In the genomic region with DNA sequence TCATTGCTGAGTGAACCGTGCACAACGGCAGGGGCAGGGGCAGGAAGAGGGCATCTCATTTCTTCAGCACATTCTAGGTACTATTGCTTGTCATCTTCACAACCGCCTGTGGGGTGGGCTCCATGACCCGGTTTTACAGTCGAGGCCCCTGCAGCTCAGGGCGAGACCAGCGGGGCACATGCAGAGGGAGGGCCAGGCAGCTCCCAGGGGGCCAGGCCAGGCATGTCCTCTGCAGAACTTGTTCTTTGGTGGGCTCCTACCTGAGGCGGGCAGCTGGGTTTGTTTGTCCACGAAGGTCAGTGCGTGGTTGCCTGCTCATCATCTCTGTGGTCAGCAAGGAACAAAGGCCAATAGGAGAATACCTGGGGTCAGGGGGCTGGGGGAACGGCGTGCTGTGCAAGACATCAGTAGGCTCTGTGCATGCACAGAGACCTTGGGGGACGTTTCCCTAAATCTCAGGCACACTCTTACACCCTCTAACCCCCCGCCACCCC, we compare ENCODE assay signal across 11 cellular contexts.
DNase-seq lines count a peak whose midpoint lies in the region; ATAC-seq and TF ChIP-seq lines count a peak whose summit lies in the region.
"Had no signal": no experiment of that assay in that cellular context is flagged by ENCODE, and none has a peak within 500 bp of the region (broad histone marks: within the 10 kb centered on the region; RNA-seq: fewer than 3 reads in every experiment).

No MANE protein-coding gene starts in this region.

- H2BK120ac ChIP-seq in H9 (ENCODE audit: low read depth, low read length, poor library complexity, severe bottlenecking): no peak overlapping the region

- no CpG with 5 or more reads among the region's 14 CpGs for WGBS in H9 (ENCODE audit: extremely low coverage, insufficient read length, low lambda C conversion rate)

- H2AK5ac ChIP-seq in H9 (ENCODE audit: insufficient read length, low read length): no peak overlapping the region

- H3K9me3 Mint-ChIP-seq in H9 (no peaks in the 10 kb centered on the region; a peak in 1 of 5 replicates), T-cell (peaks cover 0 to 4% (median 0%) of the 10 kb centered on the region in 3 donors), neural progenitor cell (peaks cover 5% of the 10 kb centered on the region)

- H3F3A ChIP-seq in neural progenitor cell (ENCODE audit: low read depth): peaks cover 4% of the 10 kb centered on the region

- peaks cover 98% of the 10 kb centered on the region for H3K27me3 Mint-ChIP-seq in H9 (ENCODE audit: low read depth)
- H3K27me3 Mint-ChIP-seq in T-cell: peaks cover 64 to 82% of the 10 kb centered on the region in 2 donors
- H3K27me3 Mint-ChIP-seq in neural progenitor cell (ENCODE audit: insufficient read depth, low read depth): peaks cover 62% of the 10 kb centered on the region

- intact Hi-C loops in ascending aorta (cut with DNase I): no loop called here

- CTCF ChIA-PET in T-cell (lab: Charles Lee): no interaction called here

- peaks cover 15% of the 10 kb centered on the region for H3K23me2 ChIP-seq in H9 (ENCODE audit: insufficient read length, low read depth, low read length, poor library complexity, severe bottlenecking)

- ATAC-seq in T-cell (replicated peaks in 1 of 4) (no peak), GM18498 (IDR thresholded peaks at IDR 0.05; ENCODE audit: unreplicated experiment) (no peak)

- H3K79me2 ChIP-seq in H9 (ENCODE audit: insufficient read depth, low read length): no peaks in the 10 kb centered on the region
- no peaks in the 10 kb centered on the region for H3K79me2 ChIP-seq in neural progenitor cell (ENCODE audit: low read depth)

- H3K4me2 ChIP-seq in H9 (ENCODE audit: insufficient read depth, insufficient read length, low read length) (peak overlapping the region; percentile 77), neural progenitor cell (peak overlapping the region; percentile 98)

- H4K91ac ChIP-seq in H9 (ENCODE audit: insufficient read length, low read depth, low read length): no peak overlapping the region

- H3K9me3 ChIP-seq in H9 (ENCODE audit: control insufficient read depth, low read depth, low read length) (no peaks in the 10 kb centered on the region), iPS-15b (ENCODE audit: control insufficient read depth, insufficient read depth, low read length) (no peaks in the 10 kb centered on the region), neural progenitor cell (ENCODE audit: low read depth) (no peaks in the 10 kb centered on the region), ascending aorta (no peaks in the 10 kb centered on the region)

- no peak overlapping the region for H3T11ph ChIP-seq in H9 (ENCODE audit: low read length)

- no peak overlapping the region for H3K18ac ChIP-seq in H9 (ENCODE audit: insufficient read length, low read depth, low read length)

- DNase-seq in H9 (no peak), T-cell (no peak), neural progenitor cell (ENCODE audit: low spot score) (no peak), Kasumi-1 (lab: John Stamatoyannopoulos, UW) (no peak), ascending aorta (ENCODE audit: low spot score in 2 of 2) (no peak)
- DNase-seq: DND-41, NCI-H1694, NCI-H446 treated with DMSO at 0.1 percent for 48 hours, T1000 had no signal

- TF ChIP-seq CTCF in H9 (conservative IDR thresholded peaks at IDR 0.05) (no peak), neural progenitor cell (IDR thresholded peaks at IDR 0.05) (no peak), ascending aorta (IDR thresholded peaks at IDR 0.05) (no peak)

- no peaks in the 10 kb centered on the region for H3K36me3 Mint-ChIP-seq in H9 (ENCODE audit: insufficient read depth in 1 of 3, low read depth in 3 of 3)
- no peaks in the 10 kb centered on the region for H3K36me3 Mint-ChIP-seq in T-cell
- H3K36me3 Mint-ChIP-seq in neural progenitor cell: peaks cover 5% of the 10 kb centered on the region

- POLR2A ChIA-PET in T-cell (lab: Charles Lee): no interaction called here

- no peak overlapping the region for H3K27ac ChIP-seq in H9 (ENCODE audit: insufficient read length, low read depth, low read length)
- H3K27ac ChIP-seq in neural progenitor cell: no peak overlapping the region
- no peak overlapping the region for H3K27ac ChIP-seq in ascending aorta

- H3K56ac ChIP-seq in H9 (ENCODE audit: insufficient read length, low read depth, low read length): no peak overlapping the region

- no peak overlapping the region for H4K8ac ChIP-seq in H9 (replicated peaks; ENCODE audit: insufficient read length, low read depth, low read length)

- H3K79me1 ChIP-seq in H9 (ENCODE audit: insufficient read depth, low read depth, low read length, poor library complexity, severe bottlenecking): no peaks in the 10 kb centered on the region

- H2BK5ac ChIP-seq in H9 (ENCODE audit: insufficient read length, low read length): no peak overlapping the region

- H3K14ac ChIP-seq in H9 (ENCODE audit: insufficient read depth, low read length): no peak overlapping the region

- no peak overlapping the region for H3K9ac ChIP-seq in H9 (ENCODE audit: extremely low read depth, insufficient read length, low read length)
- H3K9ac ChIP-seq in iPS-15b (ENCODE audit: low read depth, low read length): no peak overlapping the region
- H3K9ac ChIP-seq in neural progenitor cell: no peak overlapping the region

- no peak overlapping the region for H3K23ac ChIP-seq in H9 (ENCODE audit: insufficient read length, low read depth, low read length)

- no peak overlapping the region for H3K4ac ChIP-seq in H9 (ENCODE audit: low read depth, low read length)

- H3K4me3 Mint-ChIP-seq in H9: peak overlapping the region; percentile 60 to 86
- peak overlapping the region; percentile 38 to 78 (median 46) for H3K4me3 Mint-ChIP-seq in T-cell
- H3K4me3 Mint-ChIP-seq in neural progenitor cell: peak overlapping the region; percentile 67

- H3K4me1 ChIP-seq in H9 (ENCODE audit: insufficient read depth, low read length): peaks cover 4% of the 10 kb centered on the region; the same call in 1 of the 2 replicates
- peaks cover 4% of the 10 kb centered on the region for H3K4me1 ChIP-seq in iPS-15b (ENCODE audit: control insufficient read depth, insufficient read depth, low read length)
- H3K4me1 ChIP-seq in neural progenitor cell: peaks cover 10% of the 10 kb centered on the region
- peaks cover 6 to 7% of the 10 kb centered on the region in 2 donors for H3K4me1 ChIP-seq in ascending aorta

- H2AFZ ChIP-seq in H9 (ENCODE audit: low read length) (no peak overlapping the region), neural progenitor cell (replicated peaks) (no peak overlapping the region)

- no peak overlapping the region for H4K5ac ChIP-seq in H9 (ENCODE audit: insufficient read length, low read depth, low read length)

- no peaks in the 10 kb centered on the region for H3K36me3 ChIP-seq in iPS-15b (ENCODE audit: control insufficient read depth, insufficient read depth, low read length)
- H3K36me3 ChIP-seq in neural progenitor cell: no peaks in the 10 kb centered on the region
- no peaks in the 10 kb centered on the region for H3K36me3 ChIP-seq in ascending aorta

- no peak overlapping the region for H3K27ac Mint-ChIP-seq in H9
- H3K27ac Mint-ChIP-seq in T-cell: no peak overlapping the region
- H3K27ac Mint-ChIP-seq in neural progenitor cell: no peak overlapping the region

- H4K20me1 ChIP-seq in H9 (ENCODE audit: control insufficient read depth, insufficient read depth, insufficient read length) (no peaks in the 10 kb centered on the region), neural progenitor cell (ENCODE audit: low read depth) (peaks cover 44% of the 10 kb centered on the region)

- H3K27me3 ChIP-seq in H9 (ENCODE audit: insufficient read depth, low read length): peaks cover 42% of the 10 kb centered on the region; the same call in 1 of the 2 replicates
- H3K27me3 ChIP-seq in iPS-15b (ENCODE audit: control insufficient read depth, insufficient read depth, low read length): peaks cover 93% of the 10 kb centered on the region
- H3K27me3 ChIP-seq in neural progenitor cell: peaks cover 100% of the 10 kb centered on the region
- H3K27me3 ChIP-seq in ascending aorta: peaks cover 15% of the 10 kb centered on the region

- H2BK12ac ChIP-seq in H9 (ENCODE audit: insufficient read length, low read depth, low read length): no peak overlapping the region

- peaks cover 24 to 32% of the 10 kb centered on the region in 2 experiments for H3K4me1 Mint-ChIP-seq in H9
- peaks cover 18 to 32% (median 23%) of the 10 kb centered on the region in 3 donors for H3K4me1 Mint-ChIP-seq in T-cell
- H3K4me1 Mint-ChIP-seq in neural progenitor cell: peaks cover 16% of the 10 kb centered on the region

- H2BK20ac ChIP-seq in H9 (ENCODE audit: low read depth, low read length, poor library complexity, severe bottlenecking): no peak overlapping the region

- H3K4me3 ChIP-seq in iPS-15b (ENCODE audit: low read depth, low read length) (peak overlapping the region; percentile 71), neural progenitor cell (peak overlapping the region; percentile 55), ascending aorta (peak overlapping the region in 1 of 2 donors; percentile 61)

- H2BK15ac ChIP-seq in H9 (ENCODE audit: low read depth, low read length): no peak overlapping the region
